1 cellular context compared by ENCODE assay signal in the genomic region with DNA sequence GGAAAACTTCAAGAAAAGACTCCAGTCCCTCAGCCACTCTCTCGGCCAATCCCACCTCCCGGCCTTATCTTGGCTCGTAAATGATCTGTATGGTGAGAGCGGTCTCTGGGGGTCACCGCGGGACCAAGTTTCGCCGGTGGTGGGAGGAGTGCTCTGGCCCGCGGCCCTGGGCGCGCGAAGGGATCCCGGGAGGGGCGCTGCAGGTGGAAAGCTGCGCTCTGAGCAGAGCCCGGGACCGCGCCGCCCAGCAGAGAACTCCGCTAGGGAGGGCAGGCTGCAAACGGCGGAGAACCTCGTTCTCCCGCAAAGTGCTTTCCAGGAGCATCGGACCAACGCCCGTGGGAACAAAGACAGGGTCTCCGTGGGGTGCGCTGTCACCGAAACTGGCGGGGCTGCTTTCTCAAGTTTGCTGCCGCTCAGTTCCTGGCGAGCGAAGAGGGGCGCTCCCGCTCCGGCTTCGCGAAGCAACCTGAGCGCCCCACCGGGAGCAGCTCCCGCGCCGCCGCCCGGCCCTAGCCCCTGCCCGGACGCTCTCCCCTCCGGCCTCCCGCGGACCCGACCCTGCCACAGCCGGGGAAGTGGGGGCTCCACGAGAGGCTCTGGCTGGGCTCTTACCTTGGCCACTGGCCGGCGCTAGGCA.
TF ChIP-seq lines count a peak whose summit lies in the region.

No MANE protein-coding gene starts in this region.

TF ChIP-seq in HepG2, 621 proteins besides CTCF, POLR2A, EP300 and RAD21 (continued from another document and continues in another):
- TF ChIP-seq ZNF770 (CRISPR knock-in tag; IDR thresholded peaks at IDR 0.05) (no peak), SAFB2 (CRISPR knock-in tag; IDR thresholded peaks at IDR 0.05; ENCODE audit: borderline replicate concordance, low read depth) (0 out of 2 replicates have a peak, but pooled peaks have one; percentile 21), ZNF883 (CRISPR knock-in tag; IDR thresholded peaks at IDR 0.05; ENCODE audit: not compliant biosample characterization) (no peak), MAFG (CRISPR knock-in tag; IDR thresholded peaks at IDR 0.05) (no peak), ZFP82 (CRISPR knock-in tag; IDR thresholded peaks at IDR 0.05; ENCODE audit: borderline replicate concordance) (0 out of 2 replicates have a peak, but pooled peaks have one; percentile 18), ZNF784 (CRISPR knock-in tag; IDR thresholded peaks at IDR 0.05; ENCODE audit: borderline replicate concordance) (no peak; the same call in 1 of the 2 replicates), FOXK2 (IDR thresholded peaks at IDR 0.05) (no peak), KDM3A (CRISPR knock-in tag; IDR thresholded peaks at IDR 0.05; ENCODE audit: low read depth) (no peak; the same call in 1 of the 2 replicates), ZNF333 (CRISPR knock-in tag; IDR thresholded peaks at IDR 0.05; ENCODE audit: borderline replicate concordance) (no peak), TAF15 (IDR thresholded peaks at IDR 0.05; ENCODE audit: low read depth, low read length, poor library complexity, severe bottlenecking) (no peak), IRF2 (CRISPR knock-in tag; IDR thresholded peaks at IDR 0.05) (no peak), ZNF337 (CRISPR knock-in tag; IDR thresholded peaks at IDR 0.05; ENCODE audit: borderline replicate concordance, low read depth) (0 out of 2 replicates have a peak, but pooled peaks have one; percentile 44), ZNF274 (CRISPR knock-in tag; IDR thresholded peaks at IDR 0.05) (0 out of 2 replicates have a peak, but pooled peaks have one; percentile 11), ZNF329 (CRISPR knock-in tag; IDR thresholded peaks at IDR 0.05; ENCODE audit: low read depth) (no peak), NAIF1 (CRISPR knock-in tag; IDR thresholded peaks at IDR 0.05; ENCODE audit: borderline replicate concordance) (no peak), ZNF724P (CRISPR knock-in tag; IDR thresholded peaks at IDR 0.05; ENCODE audit: borderline replicate concordance) (0 out of 2 replicates have a peak, but pooled peaks have one; percentile 43), TRIM24 (CRISPR knock-in tag; IDR thresholded peaks at IDR 0.05) (no peak), ZEB1 (IDR thresholded peaks at IDR 0.05; ENCODE audit: insufficient replicate concordance, low read depth) (no peak), ZNF343 (CRISPR knock-in tag; IDR thresholded peaks at IDR 0.05) (no peak), ZNF160 (CRISPR knock-in tag; IDR thresholded peaks at IDR 0.05) (no peak), FOSL2 (CRISPR knock-in tag; IDR thresholded peaks at IDR 0.05) (no peak), PITX1 (CRISPR knock-in tag; IDR thresholded peaks at IDR 0.05) (0 out of 2 replicates have a peak, but pooled peaks have one; percentile 19), TFAP4 (IDR thresholded peaks at IDR 0.05; ENCODE audit: borderline replicate concordance, low read depth) (no peak), ARNT (IDR thresholded peaks at IDR 0.05) (no peak), ZNF788 (CRISPR knock-in tag; IDR thresholded peaks at IDR 0.05; ENCODE audit: borderline replicate concordance) (0 out of 2 replicates have a peak, but pooled peaks have one; percentile 17), HNRNPUL1 (IDR thresholded peaks at IDR 0.05; ENCODE audit: low read depth, low read length) (no peak), CBX2 (IDR thresholded peaks at IDR 0.05; ENCODE audit: low read depth, low read length) (no peak), CBX2 (CRISPR knock-in tag; IDR thresholded peaks at IDR 0.05; ENCODE audit: low read depth) (no peak), LRRFIP1 (CRISPR knock-in tag; conservative IDR thresholded peaks at IDR 0.05) (no peak), ZNF747 (CRISPR knock-in tag; IDR thresholded peaks at IDR 0.05; ENCODE audit: borderline replicate concordance) (no peak), DNMT3B (CRISPR knock-in tag; conservative IDR thresholded peaks at IDR 0.05) (no peak), ZNF24 (IDR thresholded peaks at IDR 0.05) (no peak), ZNF7 (CRISPR knock-in tag; IDR thresholded peaks at IDR 0.05) (no peak), HHEX (CRISPR knock-in tag; IDR thresholded peaks at IDR 0.05) (no peak), PRDM10 (CRISPR knock-in tag; IDR thresholded peaks at IDR 0.05; ENCODE audit: low read depth) (no peak), SIX4 (CRISPR knock-in tag; IDR thresholded peaks at IDR 0.05) (no peak), PHF8 (CRISPR knock-in tag; IDR thresholded peaks at IDR 0.05) (peak; percentile 35; the same call in 1 of the 2 replicates), PHB2 (IDR thresholded peaks at IDR 0.05; ENCODE audit: partially characterized antibody) (no peak), POGZ (CRISPR knock-in tag; IDR thresholded peaks at IDR 0.05) (no peak; the same call in 1 of the 2 replicates), ZNF619 (CRISPR knock-in tag; IDR thresholded peaks at IDR 0.05) (no peak; the same call in 1 of the 2 replicates), SP140L (CRISPR knock-in tag; IDR thresholded peaks at IDR 0.05; ENCODE audit: borderline replicate concordance) (peak; percentile 30; the same call in 1 of the 2 replicates), CAMTA2 (CRISPR knock-in tag; IDR thresholded peaks at IDR 0.05; ENCODE audit: borderline replicate concordance) (0 out of 2 replicates have a peak, but pooled peaks have one; percentile 28)
- TF ChIP-seq, protein P1, sequence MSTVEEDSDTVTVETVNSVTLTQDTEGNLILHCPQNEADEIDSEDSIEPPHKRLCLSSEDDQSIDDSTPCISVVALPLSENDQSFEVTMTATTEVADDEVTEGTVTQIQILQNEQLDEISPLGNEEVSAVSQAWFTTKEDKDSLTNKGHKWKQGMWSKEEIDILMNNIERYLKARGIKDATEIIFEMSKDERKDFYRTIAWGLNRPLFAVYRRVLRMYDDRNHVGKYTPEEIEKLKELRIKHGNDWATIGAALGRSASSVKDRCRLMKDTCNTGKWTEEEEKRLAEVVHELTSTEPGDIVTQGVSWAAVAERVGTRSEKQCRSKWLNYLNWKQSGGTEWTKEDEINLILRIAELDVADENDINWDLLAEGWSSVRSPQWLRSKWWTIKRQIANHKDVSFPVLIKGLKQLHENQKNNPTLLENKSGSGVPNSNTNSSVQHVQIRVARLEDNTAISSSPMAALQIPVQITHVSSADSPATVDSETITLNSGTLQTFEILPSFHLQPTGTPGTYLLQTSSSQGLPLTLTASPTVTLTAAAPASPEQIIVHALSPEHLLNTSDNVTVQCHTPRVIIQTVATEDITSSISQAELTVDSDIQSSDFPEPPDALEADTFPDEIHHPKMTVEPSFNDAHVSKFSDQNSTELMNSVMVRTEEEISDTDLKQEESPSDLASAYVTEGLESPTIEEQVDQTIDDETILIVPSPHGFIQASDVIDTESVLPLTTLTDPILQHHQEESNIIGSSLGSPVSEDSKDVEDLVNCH (CRISPR knock-in tag; IDR thresholded peaks at IDR 0.05), result no peak
- TF ChIP-seq, protein P2, sequence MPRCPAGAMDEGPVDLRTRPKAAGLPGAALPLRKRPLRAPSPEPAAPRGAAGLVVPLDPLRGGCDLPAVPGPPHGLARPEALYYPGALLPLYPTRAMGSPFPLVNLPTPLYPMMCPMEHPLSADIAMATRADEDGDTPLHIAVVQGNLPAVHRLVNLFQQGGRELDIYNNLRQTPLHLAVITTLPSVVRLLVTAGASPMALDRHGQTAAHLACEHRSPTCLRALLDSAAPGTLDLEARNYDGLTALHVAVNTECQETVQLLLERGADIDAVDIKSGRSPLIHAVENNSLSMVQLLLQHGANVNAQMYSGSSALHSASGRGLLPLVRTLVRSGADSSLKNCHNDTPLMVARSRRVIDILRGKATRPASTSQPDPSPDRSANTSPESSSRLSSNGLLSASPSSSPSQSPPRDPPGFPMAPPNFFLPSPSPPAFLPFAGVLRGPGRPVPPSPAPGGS (CRISPR knock-in tag; IDR thresholded peaks at IDR 0.05), result peak; percentile 72; the same call in 1 of the 2 replicates
